ENCODE assay signal across 19 cellular contexts in the genomic region with DNA sequence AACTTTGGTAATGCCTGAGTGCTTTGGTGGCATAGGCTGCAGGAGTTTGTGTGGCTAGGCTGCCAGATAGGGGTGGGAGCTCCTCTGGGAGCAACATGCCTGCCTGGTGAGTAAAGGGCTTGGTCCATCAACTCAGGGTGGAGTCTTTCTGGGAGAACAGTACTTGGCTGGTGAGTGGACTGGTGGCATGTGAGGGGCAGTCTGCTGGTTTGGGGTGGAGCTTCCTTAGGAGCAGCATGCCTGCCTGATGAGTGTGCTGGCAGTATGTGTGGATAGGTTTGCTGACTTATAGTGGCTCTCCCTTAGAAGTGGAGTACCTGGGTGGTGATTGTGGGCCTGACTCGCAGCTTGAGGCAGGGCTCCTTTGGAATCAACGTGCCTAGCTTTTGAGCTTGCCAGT. TPM values are rescaled to one million over a fixed set of nuclear protein-coding genes. Genes with fewer than 3 reads are reported as not detected.
A peak's percentile ranks its signal among the peaks of the same experiment; 100 is the strongest.
DNase-seq lines count a peak whose midpoint lies in the region; ATAC-seq and TF ChIP-seq lines count a peak whose summit lies in the region.
"Had no signal": no experiment of that assay in that cellular context is flagged by ENCODE, and none has a peak within 500 bp of the region (broad histone marks: within the 10 kb centered on the region; RNA-seq: fewer than 3 reads in every experiment).

No MANE protein-coding gene starts in this region.

- CTCF ChIA-PET in RWPE1 (lab: Yijun Ruan, JAX), result no interaction called here

- TF ChIP-seq CTCF in RWPE1 (conservative IDR thresholded peaks at IDR 0.05; ENCODE audit: low read depth) (no peak), foreskin fibroblast (IDR thresholded peaks at IDR 0.05; ENCODE audit: low read depth, low read length) (no peak), osteocyte (IDR thresholded peaks at IDR 0.05) (no peak)

- ATAC-seq in GM21528 (IDR thresholded peaks at IDR 0.05; ENCODE audit: low FRiP score, unreplicated experiment), result no peak

- H3K36me3 Mint-ChIP-seq in osteocyte (ENCODE audit: unreplicated experiment), result no peaks in the 10 kb centered on the region

- no peak overlapping the region for H3K4me3 ChIP-seq in foreskin fibroblast (ENCODE audit: low read depth in 1 of 2, low read length in 2 of 2)
- H3K4me3 ChIP-seq: prostate gland had no signal

- POLR2A ChIA-PET in RWPE1 (lab: Yijun Ruan, JAX; ENCODE audit: low non-redundant PET), result no interaction called here

- peaks cover 16% of the 10 kb centered on the region for H3K9me3 Mint-ChIP-seq in osteocyte (ENCODE audit: unreplicated experiment)

- H3K4me3 Mint-ChIP-seq in osteocyte (ENCODE audit: unreplicated experiment), result no peak overlapping the region
- H3K4me3 Mint-ChIP-seq: activated B cell treated with CpG ODN at 0.5 μM for 24 hours; activated naive CD4-positive, alpha-beta T cell treated with anti-CD3 and anti-CD28 coated beads for 36 hours had no signal

- H3K27me3 Mint-ChIP-seq in osteocyte (ENCODE audit: unreplicated experiment), result peaks cover 6% of the 10 kb centered on the region

- no peaks in the 10 kb centered on the region for H3K4me1 Mint-ChIP-seq in osteocyte (ENCODE audit: unreplicated experiment)
- H3K4me1 Mint-ChIP-seq: activated B cell treated with CpG ODN at 0.5 μM for 24 hours had no signal

- H3K27ac Mint-ChIP-seq in osteocyte (ENCODE audit: unreplicated experiment), result no peak overlapping the region
- H3K27ac Mint-ChIP-seq: activated B cell treated with CpG ODN at 0.5 μM for 24 hours; activated naive CD4-positive, alpha-beta T cell treated with anti-CD3 and anti-CD28 coated beads for 36 hours had no signal

- DNase-seq in DMS53 (lab: John Stamatoyannopoulos, UW) (peak; percentile 19), DMS53 treated with DMSO at 0.1 percent for 48 hours (lab: John Stamatoyannopoulos, UW; ENCODE audit: unreplicated experiment) (no peak), RWPE1 (ENCODE audit: low spot score) (peak; percentile 88), foreskin fibroblast (peak; percentile 57 to 82), middle frontal gyrus (ENCODE audit: extremely low spot score, low spot score) (no peak), osteocyte (ENCODE audit: extremely low spot score, unreplicated experiment) (no peak)
- DNase-seq in activated effector memory CD4-positive, alpha-beta T cell treated with anti-CD3 and anti-CD28 coated beads, Interleukin-2, amount 50 U/mL, for 16 hours, result no peak
- DNase-seq: activated B cell treated with CpG ODN at 0.5 μM for 24 hours; activated naive CD4-positive, alpha-beta T cell treated with anti-CD3 and anti-CD28 coated beads for 36 hours; effector CD8-positive, alpha-beta T cell; glutamatergic neuron; GOT3; islet precursor cell; NCI-H187; NCI-H524 treated with DMSO at 0.1 percent for 48 hours; OCI-M1 had no signal

- peak overlapping the region; percentile 76 for H3K27ac ChIP-seq in RWPE1
- H3K27ac ChIP-seq: 22Rv1, prostate gland had no signal

RNA-seq across cellular contexts. Expression of gene SRI, which starts 34.9 kb away (rescaled TPM):
- total RNA-seq in osteocyte, result 105 and 111 TPM in 2 replicates

RNA-seq across cellular contexts. Expression of gene STEAP4, which starts 52.0 kb away (rescaled TPM):
- total RNA-seq in osteocyte, result 0.11 and 0.21 TPM in 2 replicates
- total RNA-seq: activated naive CD4-positive, alpha-beta T cell treated with anti-CD3 and anti-CD28 coated beads for 36 hours had no signal

Comparison
In these comparisons a context has a peak if more than half of its experiments do, and no peak if none do; other contexts are left out.
1. DNase-seq: peak in DMS53 (single experiment), RWPE1 (single experiment) and foreskin fibroblast (2 of 2); none in DMS53 treated with DMSO at 0.1 percent for 48 hours (single experiment), activated effector memory CD4-positive, alpha-beta T cell treated with anti-CD3 and anti-CD28 coated beads, Interleukin-2, amount 50 U/mL, for 16 hours (single experiment), middle frontal gyrus (single experiment) and osteocyte (single experiment).